19 cellular contexts compared by ENCODE assay signal in the genomic region with DNA sequence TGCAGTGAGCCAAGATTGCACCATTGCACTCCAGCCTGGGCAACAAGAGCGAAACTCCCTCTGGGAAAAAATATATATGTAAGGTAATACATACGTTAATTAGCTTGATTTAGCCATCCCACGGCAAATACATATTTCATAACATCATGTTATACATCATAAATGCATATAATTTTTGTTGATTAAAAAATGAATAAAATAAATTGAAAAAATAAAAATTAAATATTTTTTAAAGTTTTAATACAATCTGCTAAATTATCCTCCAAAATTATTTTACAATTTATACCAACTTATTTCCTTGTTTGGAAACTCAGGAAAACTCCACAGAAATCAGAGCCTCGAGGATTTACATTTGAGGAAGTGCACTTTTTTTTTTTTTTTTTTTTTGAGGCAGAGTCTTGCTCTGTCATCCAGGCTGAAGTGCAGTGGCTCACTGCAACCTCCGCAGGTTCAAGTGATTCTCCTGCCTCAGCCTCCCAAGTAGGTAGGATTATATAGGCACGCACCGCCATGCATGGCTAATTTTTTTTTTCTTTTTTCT.
"Had no signal": no experiment of that assay in that cellular context is flagged by ENCODE, and none has a peak within 500 bp of the region (broad histone marks: within the 10 kb centered on the region; RNA-seq: fewer than 3 reads in every experiment).

No MANE protein-coding gene starts in this region.

- DNase-seq: effector CD8-positive, alpha-beta T cell; endodermal cell; esophagus squamous epithelium; foreskin melanocyte; hypothalamus; immature natural killer cell; islet precursor cell; left ventricle myocardium superior; lower lobe of right lung; naive thymus-derived CD8-positive, alpha-beta T cell; nephron progenitor cell; nucleus accumbens; stimulated activated CD4-positive, alpha-beta T cell treated with anti-CD3 and anti-CD28 coated beads, Interleukin-2, amount 100 ng/mL, for 24 hours; stimulated activated CD4-positive, alpha-beta T cell treated with anti-CD3 and anti-CD28 coated beads, Interleukin-4, amount 100 ng/mL, for 24 hours; stimulated activated naive CD4-positive, alpha-beta T cell treated with Interleukin-2 at 50 U/mL for 16 hours; stomach; thyroid gland; trophoblast cell had no signal

- FAIRE-seq: endothelial cell of umbilical vein had no signal
